In genomic region chr16:64392456-64392855, GRCh38 we compare ENCODE assay signal across 19 cellular contexts.
"Had no signal": no experiment of that assay in that cellular context is flagged by ENCODE, and none has a peak within 500 bp of the region (broad histone marks: within the 10 kb centered on the region; RNA-seq: fewer than 3 reads in every experiment).

No MANE protein-coding gene starts in this region.

- H3K27me3 Mint-ChIP-seq: activated naive CD8-positive, alpha-beta T cell treated with anti-CD3 and anti-CD28 coated beads for 36 hours; brain; naive B cell; stimulated activated naive CD8-positive, alpha-beta T cell treated with anti-CD3 and anti-CD28 coated beads, Interleukin-15, Interleukin-2, amounts not matched to agents 100 ng/mL and 50 ng/mL, for 24 hours; type B pancreatic cell had no signal

- DNase-seq: activated CD4-positive, alpha-beta T cell treated with anti-CD3 and anti-CD28 coated beads, Interleukin-2, amount 50 U/mL, for 1 hour; activated CD8-positive, alpha-beta memory T cell treated with anti-CD3 and anti-CD28 coated beads for 24 hours; activated naive CD8-positive, alpha-beta T cell treated with anti-CD3 and anti-CD28 coated beads for 36 hours; amygdala; effector CD8-positive, alpha-beta T cell; esophagus squamous epithelium; heart right ventricle; midbrain; naive B cell; small intestine; T-helper 1 cell; T1000 had no signal

- ATAC-seq: activated CD4-positive, CD25-positive, alpha-beta regulatory T cell treated with anti-CD3 and anti-CD28 coated beads, Interleukin-2, amount 50 U/mL, for 24 hours; gastroesophageal sphincter; heart right ventricle; left lobe of liver had no signal

- H3K4me1 ChIP-seq: esophagus squamous epithelium had no signal

- H3K36me3 ChIP-seq: esophagus squamous epithelium, gastroesophageal sphincter, heart right ventricle had no signal

- H3K4me3 Mint-ChIP-seq: activated naive CD8-positive, alpha-beta T cell treated with anti-CD3 and anti-CD28 coated beads for 36 hours; brain; naive B cell; stimulated activated naive CD8-positive, alpha-beta T cell treated with anti-CD3 and anti-CD28 coated beads, Interleukin-15, Interleukin-2, amounts not matched to agents 100 ng/mL and 50 ng/mL, for 24 hours; type B pancreatic cell had no signal

- H3K4me3 ChIP-seq: esophagus squamous epithelium, gastroesophageal sphincter, heart right ventricle had no signal

- H3K36me3 Mint-ChIP-seq: activated naive CD8-positive, alpha-beta T cell treated with anti-CD3 and anti-CD28 coated beads for 36 hours; brain; naive B cell; type B pancreatic cell had no signal

- H3K9me3 ChIP-seq: esophagus squamous epithelium, gastroesophageal sphincter, heart right ventricle had no signal

- H3K27ac ChIP-seq: esophagus squamous epithelium had no signal

- FAIRE-seq: endothelial cell of umbilical vein had no signal

- H3K4me1 Mint-ChIP-seq: activated naive CD8-positive, alpha-beta T cell treated with anti-CD3 and anti-CD28 coated beads for 36 hours; naive B cell had no signal

- H3K27ac Mint-ChIP-seq: activated naive CD8-positive, alpha-beta T cell treated with anti-CD3 and anti-CD28 coated beads for 36 hours; naive B cell; stimulated activated naive CD8-positive, alpha-beta T cell treated with anti-CD3 and anti-CD28 coated beads, Interleukin-15, Interleukin-2, amounts not matched to agents 100 ng/mL and 50 ng/mL, for 24 hours had no signal

- H3K27me3 ChIP-seq: esophagus squamous epithelium, gastroesophageal sphincter, heart right ventricle had no signal
